In the genomic region with DNA sequence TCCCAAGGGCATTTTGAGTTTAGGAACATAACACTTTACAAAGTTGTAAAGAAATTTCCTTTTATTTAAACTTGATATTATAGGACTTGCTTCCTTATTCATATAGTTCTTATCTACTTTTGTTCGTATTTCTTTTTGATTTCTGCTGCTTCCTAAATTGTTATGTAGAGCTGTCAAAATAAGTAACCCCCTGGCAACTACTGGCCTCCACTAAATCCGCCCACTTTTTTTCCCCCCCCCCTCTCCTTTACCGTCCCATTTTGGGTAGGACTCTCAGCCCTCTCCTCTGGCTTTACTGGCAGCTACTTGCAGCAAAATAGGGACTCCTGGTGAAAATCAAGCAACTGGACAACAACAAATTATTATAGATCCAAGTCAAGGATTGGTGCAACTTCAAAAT, we compare ENCODE assay signal across 8 cellular contexts. TPM values are rescaled to one million over a fixed set of nuclear protein-coding genes. Genes with fewer than 3 reads are reported as not detected.
A peak's percentile ranks its signal among the peaks of the same experiment; 100 is the strongest.
DNase-seq lines count a peak whose midpoint lies in the region; ATAC-seq and TF ChIP-seq lines count a peak whose summit lies in the region.

No MANE protein-coding gene starts in this region.

- peak overlapping the region; percentile 96 to 100 for H3K4me3 Mint-ChIP-seq in activated T-cell treated with anti-CD3 and anti-CD28 coated beads, Interleukin-2, amount 50 U/mL, for 72 hours
- peak overlapping the region; percentile 98 for H3K4me3 Mint-ChIP-seq in activated CD4-positive, alpha-beta memory T cell treated with anti-CD3 and anti-CD28 coated beads, Interleukin-2, amount 10 ng/mL, durations not matched to agents 7 days and 5 days

- H3K4me1 ChIP-seq in thoracic aorta (ENCODE audit: control insufficient read depth in 1 of 2, low read depth in 2 of 2), result peaks cover 25 to 50% of the 10 kb centered on the region in 2 donors

- H3K36me3 ChIP-seq in thoracic aorta, result no peaks in the 10 kb centered on the region

- peak overlapping the region; percentile 81 for H3K27ac Mint-ChIP-seq in activated T-cell treated with anti-CD3 and anti-CD28 coated beads, Interleukin-2, amount 50 U/mL, for 72 hours
- H3K27ac Mint-ChIP-seq in activated CD4-positive, alpha-beta memory T cell treated with anti-CD3 and anti-CD28 coated beads, Interleukin-2, amount 10 ng/mL, durations not matched to agents 7 days and 5 days, result peak overlapping the region; percentile 94

- no peaks in the 10 kb centered on the region for H3K9me3 Mint-ChIP-seq in activated T-cell treated with anti-CD3 and anti-CD28 coated beads, Interleukin-2, amount 50 U/mL, for 72 hours
- no peaks in the 10 kb centered on the region for H3K9me3 Mint-ChIP-seq in activated CD4-positive, alpha-beta memory T cell treated with anti-CD3 and anti-CD28 coated beads, Interleukin-2, amount 10 ng/mL, durations not matched to agents 7 days and 5 days

- peaks cover 63% of the 10 kb centered on the region for H3K4me1 Mint-ChIP-seq in activated T-cell treated with anti-CD3 and anti-CD28 coated beads, Interleukin-2, amount 50 U/mL, for 72 hours (ENCODE audit: low read depth)
- peaks cover 62% of the 10 kb centered on the region for H3K4me1 Mint-ChIP-seq in activated CD4-positive, alpha-beta memory T cell treated with anti-CD3 and anti-CD28 coated beads, Interleukin-2, amount 10 ng/mL, durations not matched to agents 7 days and 5 days

- ATAC-seq in activated T-cell treated with anti-CD3 and anti-CD28 coated beads, Interleukin-2, amount 50 U/mL, for 72 hours (replicated peaks in 1 of 2), result no peak
- ATAC-seq in thoracic aorta (ENCODE audit: insufficient number of reproducible peaks, low FRiP score, low read depth) (no peak), GM18861 (IDR thresholded peaks at IDR 0.05; ENCODE audit: unreplicated experiment) (no peak), GM18870 (IDR thresholded peaks at IDR 0.05; ENCODE audit: unreplicated experiment) (no peak)

- no peaks in the 10 kb centered on the region for H3K27me3 Mint-ChIP-seq in activated T-cell treated with anti-CD3 and anti-CD28 coated beads, Interleukin-2, amount 50 U/mL, for 72 hours (ENCODE audit: low read depth)
- no peaks in the 10 kb centered on the region for H3K27me3 Mint-ChIP-seq in activated CD4-positive, alpha-beta memory T cell treated with anti-CD3 and anti-CD28 coated beads, Interleukin-2, amount 10 ng/mL, durations not matched to agents 7 days and 5 days

- H3K27me3 ChIP-seq in thoracic aorta (replicated peaks; ENCODE audit: insufficient read depth), result no peaks in the 10 kb centered on the region

- CTCF ChIA-PET in activated CD4-positive, alpha-beta memory T cell treated with anti-CD3 and anti-CD28 coated beads, Interleukin-2, amount 10 ng/mL, durations not matched to agents 7 days and 5 days (lab: Charles Lee), result interaction anchor here (1.5 kb wide), 1 partner anchor 172 kb away, joined by 4 read pairs; no protein-coding TSS in a partner anchor

- no peak for TF ChIP-seq CTCF in thoracic aorta (IDR thresholded peaks at IDR 0.05)

- peaks cover 8 to 10% of the 10 kb centered on the region in 2 donors for H3K36me3 Mint-ChIP-seq in activated T-cell treated with anti-CD3 and anti-CD28 coated beads, Interleukin-2, amount 50 U/mL, for 72 hours (ENCODE audit: insufficient read depth in 2 of 2)
- peaks cover 54% of the 10 kb centered on the region for H3K36me3 Mint-ChIP-seq in activated CD4-positive, alpha-beta memory T cell treated with anti-CD3 and anti-CD28 coated beads, Interleukin-2, amount 10 ng/mL, durations not matched to agents 7 days and 5 days (ENCODE audit: low read depth)

- H3K4me3 ChIP-seq in iPS-18c (ENCODE audit: insufficient read depth, low read depth, low read length) (peak overlapping the region; percentile 66), thoracic aorta (peak overlapping the region; percentile 76)

- no peak overlapping the region for H3K27ac ChIP-seq in thoracic aorta

- DNase-seq in activated T-cell treated with anti-CD3 and anti-CD28 coated beads, Interleukin-2, amount 50 U/mL, for 72 hours, result no peak
- no peak for DNase-seq in activated T-cell treated with anti-CD3 and anti-CD28 coated beads, Interleukin-2, amount 50 U/mL, for 1 hour
- DNase-seq in activated CD4-positive, alpha-beta memory T cell treated with anti-CD3 and anti-CD28 coated beads, Interleukin-2, amount 10 ng/mL, durations not matched to agents 7 days and 5 days, result no peak
- DNase-seq in thoracic aorta (ENCODE audit: low spot score) (no peak), RKO (ENCODE audit: low spot score) (no peak)

- H3K9me3 ChIP-seq in iPS-18c (ENCODE audit: control insufficient read depth, insufficient read depth, low read length), result no peaks in the 10 kb centered on the region
- H3K9me3 ChIP-seq in thoracic aorta, result no peaks in the 10 kb centered on the region

- POLR2A ChIA-PET in activated CD4-positive, alpha-beta memory T cell treated with anti-CD3 and anti-CD28 coated beads, Interleukin-2, amount 10 ng/mL, durations not matched to agents 7 days and 5 days (lab: Charles Lee), result interaction anchor here (1.4 to 3.4 kb wide), 3 partner anchors 13 to 90 kb away, joined by 3 to 13 read pairs (median 9); no protein-coding TSS in a partner anchor

RNA-seq across cellular contexts. Expression of a gene that starts 1.1 kb away (rescaled TPM):
- 10 to 100 TPM; 21.5 to 23.7 TPM for total RNA-seq in activated T-cell treated with anti-CD3 and anti-CD28 coated beads, Interleukin-2, amount 50 U/mL, for 72 hours
- 10 to 100 TPM; 54.2 to 54.3 TPM for total RNA-seq in activated CD4-positive, alpha-beta memory T cell treated with anti-CD3 and anti-CD28 coated beads, Interleukin-2, amount 10 ng/mL, durations not matched to agents 7 days and 5 days
- 1 to 10 TPM; 7.4 to 8.0 TPM for total RNA-seq in thoracic aorta
